In the genomic region with DNA sequence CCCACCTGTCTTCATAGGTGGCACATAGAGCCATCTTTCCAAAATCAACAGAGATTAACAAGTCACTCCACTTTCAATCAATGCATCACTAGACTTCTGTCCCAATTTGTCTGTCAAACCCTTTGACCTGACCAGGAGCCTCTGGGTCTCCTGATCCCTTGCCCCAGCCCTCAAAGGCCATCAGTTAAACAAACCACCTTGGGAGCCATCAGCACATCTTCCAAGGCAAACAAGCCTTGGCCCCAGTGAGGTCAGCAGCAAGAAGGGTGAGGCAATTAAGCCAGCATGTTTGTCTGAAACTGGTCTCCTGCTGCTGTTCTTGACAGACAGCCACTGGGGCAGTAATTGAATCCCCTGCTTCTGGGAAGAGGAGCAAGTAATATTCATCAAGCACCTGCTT, we compare ENCODE assay signal across 1 cellular context.
TF ChIP-seq lines count a peak whose summit lies in the region.

No MANE protein-coding gene starts in this region.

TF ChIP-seq in HepG2, 621 proteins besides CTCF, POLR2A, EP300 and RAD21 (continued from another document and continues in another):
- TF ChIP-seq, protein P1, sequence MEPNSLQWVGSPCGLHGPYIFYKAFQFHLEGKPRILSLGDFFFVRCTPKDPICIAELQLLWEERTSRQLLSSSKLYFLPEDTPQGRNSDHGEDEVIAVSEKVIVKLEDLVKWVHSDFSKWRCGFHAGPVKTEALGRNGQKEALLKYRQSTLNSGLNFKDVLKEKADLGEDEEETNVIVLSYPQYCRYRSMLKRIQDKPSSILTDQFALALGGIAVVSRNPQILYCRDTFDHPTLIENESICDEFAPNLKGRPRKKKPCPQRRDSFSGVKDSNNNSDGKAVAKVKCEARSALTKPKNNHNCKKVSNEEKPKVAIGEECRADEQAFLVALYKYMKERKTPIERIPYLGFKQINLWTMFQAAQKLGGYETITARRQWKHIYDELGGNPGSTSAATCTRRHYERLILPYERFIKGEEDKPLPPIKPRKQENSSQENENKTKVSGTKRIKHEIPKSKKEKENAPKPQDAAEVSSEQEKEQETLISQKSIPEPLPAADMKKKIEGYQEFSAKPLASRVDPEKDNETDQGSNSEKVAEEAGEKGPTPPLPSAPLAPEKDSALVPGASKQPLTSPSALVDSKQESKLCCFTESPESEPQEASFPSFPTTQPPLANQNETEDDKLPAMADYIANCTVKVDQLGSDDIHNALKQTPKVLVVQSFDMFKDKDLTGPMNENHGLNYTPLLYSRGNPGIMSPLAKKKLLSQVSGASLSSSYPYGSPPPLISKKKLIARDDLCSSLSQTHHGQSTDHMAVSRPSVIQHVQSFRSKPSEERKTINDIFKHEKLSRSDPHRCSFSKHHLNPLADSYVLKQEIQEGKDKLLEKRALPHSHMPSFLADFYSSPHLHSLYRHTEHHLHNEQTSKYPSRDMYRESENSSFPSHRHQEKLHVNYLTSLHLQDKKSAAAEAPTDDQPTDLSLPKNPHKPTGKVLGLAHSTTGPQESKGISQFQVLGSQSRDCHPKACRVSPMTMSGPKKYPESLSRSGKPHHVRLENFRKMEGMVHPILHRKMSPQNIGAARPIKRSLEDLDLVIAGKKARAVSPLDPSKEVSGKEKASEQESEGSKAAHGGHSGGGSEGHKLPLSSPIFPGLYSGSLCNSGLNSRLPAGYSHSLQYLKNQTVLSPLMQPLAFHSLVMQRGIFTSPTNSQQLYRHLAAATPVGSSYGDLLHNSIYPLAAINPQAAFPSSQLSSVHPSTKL (CRISPR knock-in tag; IDR thresholded peaks at IDR 0.05): peak; percentile 91
- TF ChIP-seq, protein P2, sequence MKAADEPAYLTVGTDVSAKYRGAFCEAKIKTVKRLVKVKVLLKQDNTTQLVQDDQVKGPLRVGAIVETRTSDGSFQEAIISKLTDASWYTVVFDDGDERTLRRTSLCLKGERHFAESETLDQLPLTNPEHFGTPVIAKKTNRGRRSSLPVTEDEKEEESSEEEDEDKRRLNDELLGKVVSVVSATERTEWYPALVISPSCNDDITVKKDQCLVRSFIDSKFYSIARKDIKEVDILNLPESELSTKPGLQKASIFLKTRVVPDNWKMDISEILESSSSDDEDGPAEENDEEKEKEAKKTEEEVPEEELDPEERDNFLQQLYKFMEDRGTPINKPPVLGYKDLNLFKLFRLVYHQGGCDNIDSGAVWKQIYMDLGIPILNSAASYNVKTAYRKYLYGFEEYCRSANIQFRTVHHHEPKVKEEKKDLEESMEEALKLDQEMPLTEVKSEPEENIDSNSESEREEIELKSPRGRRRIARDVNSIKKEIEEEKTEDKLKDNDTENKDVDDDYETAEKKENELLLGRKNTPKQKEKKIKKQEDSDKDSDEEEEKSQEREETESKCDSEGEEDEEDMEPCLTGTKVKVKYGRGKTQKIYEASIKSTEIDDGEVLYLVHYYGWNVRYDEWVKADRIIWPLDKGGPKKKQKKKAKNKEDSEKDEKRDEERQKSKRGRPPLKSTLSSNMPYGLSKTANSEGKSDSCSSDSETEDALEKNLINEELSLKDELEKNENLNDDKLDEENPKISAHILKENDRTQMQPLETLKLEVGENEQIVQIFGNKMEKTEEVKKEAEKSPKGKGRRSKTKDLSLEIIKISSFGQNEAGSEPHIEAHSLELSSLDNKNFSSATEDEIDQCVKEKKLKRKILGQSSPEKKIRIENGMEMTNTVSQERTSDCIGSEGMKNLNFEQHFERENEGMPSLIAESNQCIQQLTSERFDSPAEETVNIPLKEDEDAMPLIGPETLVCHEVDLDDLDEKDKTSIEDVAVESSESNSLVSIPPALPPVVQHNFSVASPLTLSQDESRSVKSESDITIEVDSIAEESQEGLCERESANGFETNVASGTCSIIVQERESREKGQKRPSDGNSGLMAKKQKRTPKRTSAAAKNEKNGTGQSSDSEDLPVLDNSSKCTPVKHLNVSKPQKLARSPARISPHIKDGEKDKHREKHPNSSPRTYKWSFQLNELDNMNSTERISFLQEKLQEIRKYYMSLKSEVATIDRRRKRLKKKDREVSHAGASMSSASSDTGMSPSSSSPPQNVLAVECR (CRISPR knock-in tag; IDR thresholded peaks at IDR 0.05; ENCODE audit: borderline replicate concordance): no peak; the same call in 1 of the 2 replicates
- TF ChIP-seq MYC (CRISPR knock-in tag; IDR thresholded peaks at IDR 0.05; ENCODE audit: borderline replicate concordance) (peak; percentile 51; the same call in 1 of the 2 replicates), CREB1 (IDR thresholded peaks at IDR 0.05) (no peak), CREB1 (CRISPR knock-in tag; IDR thresholded peaks at IDR 0.05) (peak; percentile 27; the same call in 1 of the 2 replicates), FOSL2 (CRISPR knock-in tag; IDR thresholded peaks at IDR 0.05) (peak; percentile 76), HMG20A (CRISPR knock-in tag; IDR thresholded peaks at IDR 0.05; ENCODE audit: borderline replicate concordance) (peak; percentile 75; the same call in 1 of the 2 replicates), HES4 (CRISPR knock-in tag; IDR thresholded peaks at IDR 0.05; ENCODE audit: borderline replicate concordance) (no peak), ZNF33B (CRISPR knock-in tag; IDR thresholded peaks at IDR 0.05) (no peak), ZNF501 (CRISPR knock-in tag; IDR thresholded peaks at IDR 0.05) (0 out of 2 replicates have a peak, but pooled peaks have one; percentile 32), JUND (CRISPR knock-in tag; IDR thresholded peaks at IDR 0.05) (peak; percentile 63), MIER2 (CRISPR knock-in tag; IDR thresholded peaks at IDR 0.05) (peak; percentile 60; the same call in 1 of the 2 replicates), ISL2 (CRISPR knock-in tag; IDR thresholded peaks at IDR 0.05) (peak; percentile 97), MEIS2 (CRISPR knock-in tag; IDR thresholded peaks at IDR 0.05) (peak; percentile 69; the same call in 1 of the 2 replicates), CCDC6 (CRISPR knock-in tag; IDR thresholded peaks at IDR 0.05) (0 out of 2 replicates have a peak, but pooled peaks have one; percentile 23), SAP130 (CRISPR knock-in tag; IDR thresholded peaks at IDR 0.05; ENCODE audit: low read depth) (peak; percentile 39), ONECUT2 (CRISPR knock-in tag; IDR thresholded peaks at IDR 0.05) (peak; percentile 72; the same call in 1 of the 2 replicates), TCF7 (IDR thresholded peaks at IDR 0.05; ENCODE audit: low read depth) (peak; percentile 83), ZNF644 (CRISPR knock-in tag; IDR thresholded peaks at IDR 0.05; ENCODE audit: low read depth) (peak; percentile 86), RXRB (CRISPR knock-in tag; IDR thresholded peaks at IDR 0.05; ENCODE audit: borderline replicate concordance) (peak; percentile 90), ERF (CRISPR knock-in tag; IDR thresholded peaks at IDR 0.05) (peak; percentile 17; the same call in 1 of the 2 replicates), ZNF44 (CRISPR knock-in tag; IDR thresholded peaks at IDR 0.05) (no peak), ZNF781 (CRISPR knock-in tag; IDR thresholded peaks at IDR 0.05; ENCODE audit: borderline replicate concordance, not compliant biosample characterization) (peak; percentile 32), ZNF292 (CRISPR knock-in tag; IDR thresholded peaks at IDR 0.05; ENCODE audit: borderline replicate concordance, low read depth) (peak; percentile 91; the same call in 1 of the 2 replicates), PHF5A (CRISPR knock-in tag; IDR thresholded peaks at IDR 0.05; ENCODE audit: low read depth, unreplicated experiment) (no peak), ARNT (IDR thresholded peaks at IDR 0.05) (no peak), RXRA (CRISPR knock-in tag; IDR thresholded peaks at IDR 0.05) (peak; percentile 96; the same call in 1 of the 2 replicates), NCOA1 (CRISPR knock-in tag; IDR thresholded peaks at IDR 0.05) (0 out of 2 replicates have a peak, but pooled peaks have one; percentile 62), CREM (IDR thresholded peaks at IDR 0.05) (peak; percentile 89), CREM (CRISPR knock-in tag; IDR thresholded peaks at IDR 0.05) (no peak), HOXD1 (CRISPR knock-in tag; IDR thresholded peaks at IDR 0.05) (0 out of 2 replicates have a peak, but pooled peaks have one; percentile 69)
- TF ChIP-seq, protein P3, sequence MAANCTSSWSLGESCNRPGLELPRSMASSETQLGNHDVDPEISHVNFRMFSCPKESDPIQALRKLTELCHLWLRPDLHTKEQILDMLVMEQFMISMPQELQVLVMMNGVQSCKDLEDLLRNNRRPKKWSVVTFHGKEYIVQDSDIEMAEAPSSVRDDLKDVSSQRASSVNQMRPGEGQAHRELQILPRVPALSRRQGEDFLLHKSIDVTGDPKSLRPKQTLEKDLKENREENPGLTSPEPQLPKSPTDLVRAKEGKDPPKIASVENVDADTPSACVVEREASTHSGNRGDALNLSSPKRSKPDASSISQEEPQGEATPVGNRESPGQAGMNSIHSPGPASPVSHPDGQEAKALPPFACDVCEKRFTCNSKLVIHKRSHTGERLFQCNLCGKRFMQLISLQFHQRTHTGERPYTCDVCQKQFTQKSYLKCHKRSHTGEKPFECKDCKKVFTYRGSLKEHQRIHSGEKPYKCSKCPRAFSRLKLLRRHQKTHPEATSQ (CRISPR knock-in tag; IDR thresholded peaks at IDR 0.05; ENCODE audit: borderline replicate concordance): no peak
- TF ChIP-seq, protein P4, sequence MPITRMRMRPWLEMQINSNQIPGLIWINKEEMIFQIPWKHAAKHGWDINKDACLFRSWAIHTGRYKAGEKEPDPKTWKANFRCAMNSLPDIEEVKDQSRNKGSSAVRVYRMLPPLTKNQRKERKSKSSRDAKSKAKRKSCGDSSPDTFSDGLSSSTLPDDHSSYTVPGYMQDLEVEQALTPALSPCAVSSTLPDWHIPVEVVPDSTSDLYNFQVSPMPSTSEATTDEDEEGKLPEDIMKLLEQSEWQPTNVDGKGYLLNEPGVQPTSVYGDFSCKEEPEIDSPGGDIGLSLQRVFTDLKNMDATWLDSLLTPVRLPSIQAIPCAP (CRISPR knock-in tag; IDR thresholded peaks at IDR 0.05; ENCODE audit: low read depth): no peak
- TF ChIP-seq, protein P5, sequence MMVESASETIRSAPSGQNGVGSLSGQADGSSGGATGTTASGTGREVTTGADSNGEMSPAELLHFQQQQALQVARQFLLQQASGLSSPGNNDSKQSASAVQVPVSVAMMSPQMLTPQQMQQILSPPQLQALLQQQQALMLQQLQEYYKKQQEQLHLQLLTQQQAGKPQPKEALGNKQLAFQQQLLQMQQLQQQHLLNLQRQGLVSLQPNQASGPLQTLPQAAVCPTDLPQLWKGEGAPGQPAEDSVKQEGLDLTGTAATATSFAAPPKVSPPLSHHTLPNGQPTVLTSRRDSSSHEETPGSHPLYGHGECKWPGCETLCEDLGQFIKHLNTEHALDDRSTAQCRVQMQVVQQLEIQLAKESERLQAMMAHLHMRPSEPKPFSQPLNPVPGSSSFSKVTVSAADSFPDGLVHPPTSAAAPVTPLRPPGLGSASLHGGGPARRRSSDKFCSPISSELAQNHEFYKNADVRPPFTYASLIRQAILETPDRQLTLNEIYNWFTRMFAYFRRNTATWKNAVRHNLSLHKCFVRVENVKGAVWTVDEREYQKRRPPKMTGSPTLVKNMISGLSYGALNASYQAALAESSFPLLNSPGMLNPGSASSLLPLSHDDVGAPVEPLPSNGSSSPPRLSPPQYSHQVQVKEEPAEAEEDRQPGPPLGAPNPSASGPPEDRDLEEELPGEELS (CRISPR knock-in tag; IDR thresholded peaks at IDR 0.05): peak; percentile 89
- TF ChIP-seq, protein P6, sequence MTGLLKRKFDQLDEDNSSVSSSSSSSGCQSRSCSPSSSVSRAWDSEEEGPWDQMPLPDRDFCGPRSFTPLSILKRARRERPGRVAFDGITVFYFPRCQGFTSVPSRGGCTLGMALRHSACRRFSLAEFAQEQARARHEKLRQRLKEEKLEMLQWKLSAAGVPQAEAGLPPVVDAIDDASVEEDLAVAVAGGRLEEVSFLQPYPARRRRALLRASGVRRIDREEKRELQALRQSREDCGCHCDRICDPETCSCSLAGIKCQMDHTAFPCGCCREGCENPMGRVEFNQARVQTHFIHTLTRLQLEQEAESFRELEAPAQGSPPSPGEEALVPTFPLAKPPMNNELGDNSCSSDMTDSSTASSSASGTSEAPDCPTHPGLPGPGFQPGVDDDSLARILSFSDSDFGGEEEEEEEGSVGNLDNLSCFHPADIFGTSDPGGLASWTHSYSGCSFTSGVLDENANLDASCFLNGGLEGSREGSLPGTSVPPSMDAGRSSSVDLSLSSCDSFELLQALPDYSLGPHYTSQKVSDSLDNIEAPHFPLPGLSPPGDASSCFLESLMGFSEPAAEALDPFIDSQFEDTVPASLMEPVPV (CRISPR knock-in tag; IDR thresholded peaks at IDR 0.05): no peak
- TF ChIP-seq, protein P7, sequence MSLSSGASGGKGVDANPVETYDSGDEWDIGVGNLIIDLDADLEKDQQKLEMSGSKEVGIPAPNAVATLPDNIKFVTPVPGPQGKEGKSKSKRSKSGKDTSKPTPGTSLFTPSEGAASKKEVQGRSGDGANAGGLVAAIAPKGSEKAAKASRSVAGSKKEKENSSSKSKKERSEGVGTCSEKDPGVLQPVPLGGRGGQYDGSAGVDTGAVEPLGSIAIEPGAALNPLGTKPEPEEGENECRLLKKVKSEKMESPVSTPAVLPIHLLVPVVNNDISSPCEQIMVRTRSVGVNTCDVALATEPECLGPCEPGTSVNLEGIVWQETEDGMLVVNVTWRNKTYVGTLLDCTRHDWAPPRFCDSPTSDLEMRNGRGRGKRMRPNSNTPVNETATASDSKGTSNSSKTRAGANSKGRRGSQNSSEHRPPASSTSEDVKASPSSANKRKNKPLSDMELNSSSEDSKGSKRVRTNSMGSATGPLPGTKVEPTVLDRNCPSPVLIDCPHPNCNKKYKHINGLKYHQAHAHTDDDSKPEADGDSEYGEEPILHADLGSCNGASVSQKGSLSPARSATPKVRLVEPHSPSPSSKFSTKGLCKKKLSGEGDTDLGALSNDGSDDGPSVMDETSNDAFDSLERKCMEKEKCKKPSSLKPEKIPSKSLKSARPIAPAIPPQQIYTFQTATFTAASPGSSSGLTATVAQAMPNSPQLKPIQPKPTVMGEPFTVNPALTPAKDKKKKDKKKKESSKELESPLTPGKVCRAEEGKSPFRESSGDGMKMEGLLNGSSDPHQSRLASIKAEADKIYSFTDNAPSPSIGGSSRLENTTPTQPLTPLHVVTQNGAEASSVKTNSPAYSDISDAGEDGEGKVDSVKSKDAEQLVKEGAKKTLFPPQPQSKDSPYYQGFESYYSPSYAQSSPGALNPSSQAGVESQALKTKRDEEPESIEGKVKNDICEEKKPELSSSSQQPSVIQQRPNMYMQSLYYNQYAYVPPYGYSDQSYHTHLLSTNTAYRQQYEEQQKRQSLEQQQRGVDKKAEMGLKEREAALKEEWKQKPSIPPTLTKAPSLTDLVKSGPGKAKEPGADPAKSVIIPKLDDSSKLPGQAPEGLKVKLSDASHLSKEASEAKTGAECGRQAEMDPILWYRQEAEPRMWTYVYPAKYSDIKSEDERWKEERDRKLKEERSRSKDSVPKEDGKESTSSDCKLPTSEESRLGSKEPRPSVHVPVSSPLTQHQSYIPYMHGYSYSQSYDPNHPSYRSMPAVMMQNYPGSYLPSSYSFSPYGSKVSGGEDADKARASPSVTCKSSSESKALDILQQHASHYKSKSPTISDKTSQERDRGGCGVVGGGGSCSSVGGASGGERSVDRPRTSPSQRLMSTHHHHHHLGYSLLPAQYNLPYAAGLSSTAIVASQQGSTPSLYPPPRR (CRISPR knock-in tag; IDR thresholded peaks at IDR 0.05; ENCODE audit: borderline replicate concordance): peak; percentile 92
- TF ChIP-seq, protein P8, sequence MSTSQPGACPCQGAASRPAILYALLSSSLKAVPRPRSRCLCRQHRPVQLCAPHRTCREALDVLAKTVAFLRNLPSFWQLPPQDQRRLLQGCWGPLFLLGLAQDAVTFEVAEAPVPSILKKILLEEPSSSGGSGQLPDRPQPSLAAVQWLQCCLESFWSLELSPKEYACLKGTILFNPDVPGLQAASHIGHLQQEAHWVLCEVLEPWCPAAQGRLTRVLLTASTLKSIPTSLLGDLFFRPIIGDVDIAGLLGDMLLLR (CRISPR knock-in tag; IDR thresholded peaks at IDR 0.05): no peak
